ENCODE assay signal across 1 cellular context in the genomic region with DNA sequence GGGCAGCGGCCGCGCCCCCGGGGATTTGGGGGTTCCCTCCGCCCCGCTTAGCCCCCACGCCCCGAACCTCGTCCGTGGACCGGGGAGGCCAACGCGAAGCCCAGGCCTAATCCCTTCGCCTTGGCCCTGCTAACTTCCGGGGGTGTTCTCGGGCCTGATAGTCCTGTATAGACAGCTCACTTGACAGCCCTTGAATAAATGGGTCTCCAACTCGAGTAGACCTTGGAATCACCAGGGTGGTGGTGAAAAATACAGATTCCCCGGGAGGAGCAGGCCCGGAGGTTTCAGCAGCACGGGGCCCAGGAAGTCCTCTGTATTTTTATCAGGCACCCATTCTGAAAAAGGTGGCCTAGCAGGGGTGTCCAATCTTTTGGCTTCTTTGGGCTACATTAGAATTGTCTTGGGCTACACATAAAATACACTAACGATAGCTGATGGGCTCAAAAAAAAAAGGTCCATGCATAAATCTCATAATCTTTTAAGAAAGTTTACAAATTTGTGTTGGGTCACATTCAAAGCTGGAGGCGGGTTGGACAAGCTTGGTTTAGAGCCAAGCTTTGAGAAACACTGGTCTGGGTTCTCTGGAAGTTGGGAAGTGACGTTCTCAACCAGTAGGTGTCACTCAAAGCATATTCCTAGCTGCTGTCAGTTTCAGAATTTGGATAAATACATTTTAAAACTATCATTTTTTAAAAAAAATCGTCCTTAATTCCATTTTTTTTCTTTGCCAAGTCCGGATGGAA.
TF ChIP-seq lines count a peak whose summit lies in the region.

No MANE protein-coding gene starts in this region.

TF ChIP-seq in K562, 482 proteins besides CTCF, POLR2A, EP300 and RAD21 (continued from another document and continues in another):
- TF ChIP-seq, protein P1, sequence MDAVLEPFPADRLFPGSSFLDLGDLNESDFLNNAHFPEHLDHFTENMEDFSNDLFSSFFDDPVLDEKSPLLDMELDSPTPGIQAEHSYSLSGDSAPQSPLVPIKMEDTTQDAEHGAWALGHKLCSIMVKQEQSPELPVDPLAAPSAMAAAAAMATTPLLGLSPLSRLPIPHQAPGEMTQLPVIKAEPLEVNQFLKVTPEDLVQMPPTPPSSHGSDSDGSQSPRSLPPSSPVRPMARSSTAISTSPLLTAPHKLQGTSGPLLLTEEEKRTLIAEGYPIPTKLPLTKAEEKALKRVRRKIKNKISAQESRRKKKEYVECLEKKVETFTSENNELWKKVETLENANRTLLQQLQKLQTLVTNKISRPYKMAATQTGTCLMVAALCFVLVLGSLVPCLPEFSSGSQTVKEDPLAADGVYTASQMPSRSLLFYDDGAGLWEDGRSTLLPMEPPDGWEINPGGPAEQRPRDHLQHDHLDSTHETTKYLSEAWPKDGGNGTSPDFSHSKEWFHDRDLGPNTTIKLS (IDR thresholded peaks at IDR 0.05; ENCODE audit: borderline replicate concordance, low read depth) = peak; percentile 21; the same call in 1 of the 2 replicates
- TF ChIP-seq ETV1 (tag; conservative IDR thresholded peaks at IDR 0.05; ENCODE audit: low read depth) (0 out of 2 replicates have a peak, but pooled peaks have one; percentile 22), KLF16 (IDR thresholded peaks at IDR 0.05) (peak; percentile 62), SMARCE1 (IDR thresholded peaks at IDR 0.05) (0 out of 2 replicates have a peak, but pooled peaks have one; percentile 7), ZNF695 (CRISPR knock-in tag; IDR thresholded peaks at IDR 0.05) (no peak), ELK3 (CRISPR knock-in tag; IDR thresholded peaks at IDR 0.05) (no peak), FIP1L1 (IDR thresholded peaks at IDR 0.05; ENCODE audit: low read depth, low read length, poor library complexity, severe bottlenecking) (no peak), ZNF75A (CRISPR knock-in tag; IDR thresholded peaks at IDR 0.05) (no peak), MTF1 (CRISPR knock-in tag; IDR thresholded peaks at IDR 0.05; ENCODE audit: borderline replicate concordance) (0 out of 2 replicates have a peak, but pooled peaks have one; percentile 43), CSDE1 (IDR thresholded peaks at IDR 0.05) (no peak), BCOR (IDR thresholded peaks at IDR 0.05) (no peak), KLF13 (tag; IDR thresholded peaks at IDR 0.05; ENCODE audit: borderline replicate concordance, low read depth) (no peak), DPF2 (IDR thresholded peaks at IDR 0.05) (peak; percentile 18; the same call in 1 of the 2 replicates), MAZ (CRISPR knock-in tag; conservative IDR thresholded peaks at IDR 0.05 in 1 of 2, IDR thresholded peaks at IDR 0.05 in 1 of 2) (peak in 1 of 2 experiments; percentile 13; a peak in 1 of 4 replicates), SMC3 (conservative IDR thresholded peaks at IDR 0.05; ENCODE audit: insufficient read depth, low read depth, low read length) (peak; percentile 56), ZNF354B (CRISPR knock-in tag; IDR thresholded peaks at IDR 0.05) (0 out of 2 replicates have a peak, but pooled peaks have one; percentile 46), ZNF121 (CRISPR knock-in tag; conservative IDR thresholded peaks at IDR 0.05) (no peak), ZBTB1 (CRISPR knock-in tag; IDR thresholded peaks at IDR 0.05; ENCODE audit: borderline replicate concordance, low read depth) (0 out of 2 replicates have a peak, but pooled peaks have one; percentile 9), MEF2D (tag; conservative IDR thresholded peaks at IDR 0.05; ENCODE audit: low read depth) (no peak), TEAD1 (CRISPR knock-in tag; IDR thresholded peaks at IDR 0.05) (no peak), E2F3 (CRISPR knock-in tag; IDR thresholded peaks at IDR 0.05) (0 out of 2 replicates have a peak, but pooled peaks have one; percentile 29), TEAD2 (tag; IDR thresholded peaks at IDR 0.05) (0 out of 2 replicates have a peak, but pooled peaks have one; percentile 25), ARNT (IDR thresholded peaks at IDR 0.05) (0 out of 4 replicates have a peak, but pooled peaks of 1 of the 2 experiments have one; percentile 32), NFIC (IDR thresholded peaks at IDR 0.05) (peak; percentile 81), ZNF639 (CRISPR knock-in tag; conservative IDR thresholded peaks at IDR 0.05 in 1 of 2, IDR thresholded peaks at IDR 0.05 in 1 of 2) (peak in 1 of 2 experiments; percentile 30; a peak in 1 of 4 replicates), MXI1 (IDR thresholded peaks at IDR 0.05; ENCODE audit: low read depth, low read length) (no peak), AFF1 (IDR thresholded peaks at IDR 0.05; ENCODE audit: low read depth in 1 of 2, partially characterized antibody in 2 of 2) (no peak), FOXM1 (IDR thresholded peaks at IDR 0.05; ENCODE audit: low read depth) (peak; percentile 16; the same call in 1 of the 2 replicates), FOXM1 (CRISPR knock-in tag; IDR thresholded peaks at IDR 0.05; ENCODE audit: low read depth) (no peak), SNIP1 (IDR thresholded peaks at IDR 0.05; ENCODE audit: low read depth) (no peak), ZNF197 (CRISPR knock-in tag; IDR thresholded peaks at IDR 0.05; ENCODE audit: low read depth) (peak; percentile 64; the same call in 1 of the 2 replicates), ARID4B (CRISPR knock-in tag; IDR thresholded peaks at IDR 0.05) (no peak)
- TF ChIP-seq, protein P2, sequence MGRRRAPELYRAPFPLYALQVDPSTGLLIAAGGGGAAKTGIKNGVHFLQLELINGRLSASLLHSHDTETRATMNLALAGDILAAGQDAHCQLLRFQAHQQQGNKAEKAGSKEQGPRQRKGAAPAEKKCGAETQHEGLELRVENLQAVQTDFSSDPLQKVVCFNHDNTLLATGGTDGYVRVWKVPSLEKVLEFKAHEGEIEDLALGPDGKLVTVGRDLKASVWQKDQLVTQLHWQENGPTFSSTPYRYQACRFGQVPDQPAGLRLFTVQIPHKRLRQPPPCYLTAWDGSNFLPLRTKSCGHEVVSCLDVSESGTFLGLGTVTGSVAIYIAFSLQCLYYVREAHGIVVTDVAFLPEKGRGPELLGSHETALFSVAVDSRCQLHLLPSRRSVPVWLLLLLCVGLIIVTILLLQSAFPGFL (CRISPR knock-in tag; IDR thresholded peaks at IDR 0.05) = 0 out of 2 replicates have a peak, but pooled peaks have one; percentile 11
- TF ChIP-seq, protein P3, sequence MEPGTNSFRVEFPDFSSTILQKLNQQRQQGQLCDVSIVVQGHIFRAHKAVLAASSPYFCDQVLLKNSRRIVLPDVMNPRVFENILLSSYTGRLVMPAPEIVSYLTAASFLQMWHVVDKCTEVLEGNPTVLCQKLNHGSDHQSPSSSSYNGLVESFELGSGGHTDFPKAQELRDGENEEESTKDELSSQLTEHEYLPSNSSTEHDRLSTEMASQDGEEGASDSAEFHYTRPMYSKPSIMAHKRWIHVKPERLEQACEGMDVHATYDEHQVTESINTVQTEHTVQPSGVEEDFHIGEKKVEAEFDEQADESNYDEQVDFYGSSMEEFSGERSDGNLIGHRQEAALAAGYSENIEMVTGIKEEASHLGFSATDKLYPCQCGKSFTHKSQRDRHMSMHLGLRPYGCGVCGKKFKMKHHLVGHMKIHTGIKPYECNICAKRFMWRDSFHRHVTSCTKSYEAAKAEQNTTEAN (CRISPR knock-in tag; IDR thresholded peaks at IDR 0.05) = no peak
- TF ChIP-seq, protein P4, sequence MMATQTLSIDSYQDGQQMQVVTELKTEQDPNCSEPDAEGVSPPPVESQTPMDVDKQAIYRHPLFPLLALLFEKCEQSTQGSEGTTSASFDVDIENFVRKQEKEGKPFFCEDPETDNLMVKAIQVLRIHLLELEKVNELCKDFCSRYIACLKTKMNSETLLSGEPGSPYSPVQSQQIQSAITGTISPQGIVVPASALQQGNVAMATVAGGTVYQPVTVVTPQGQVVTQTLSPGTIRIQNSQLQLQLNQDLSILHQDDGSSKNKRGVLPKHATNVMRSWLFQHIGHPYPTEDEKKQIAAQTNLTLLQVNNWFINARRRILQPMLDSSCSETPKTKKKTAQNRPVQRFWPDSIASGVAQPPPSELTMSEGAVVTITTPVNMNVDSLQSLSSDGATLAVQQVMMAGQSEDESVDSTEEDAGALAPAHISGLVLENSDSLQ (IDR thresholded peaks at IDR 0.05) = peak; percentile 90
- TF ChIP-seq, protein P5, sequence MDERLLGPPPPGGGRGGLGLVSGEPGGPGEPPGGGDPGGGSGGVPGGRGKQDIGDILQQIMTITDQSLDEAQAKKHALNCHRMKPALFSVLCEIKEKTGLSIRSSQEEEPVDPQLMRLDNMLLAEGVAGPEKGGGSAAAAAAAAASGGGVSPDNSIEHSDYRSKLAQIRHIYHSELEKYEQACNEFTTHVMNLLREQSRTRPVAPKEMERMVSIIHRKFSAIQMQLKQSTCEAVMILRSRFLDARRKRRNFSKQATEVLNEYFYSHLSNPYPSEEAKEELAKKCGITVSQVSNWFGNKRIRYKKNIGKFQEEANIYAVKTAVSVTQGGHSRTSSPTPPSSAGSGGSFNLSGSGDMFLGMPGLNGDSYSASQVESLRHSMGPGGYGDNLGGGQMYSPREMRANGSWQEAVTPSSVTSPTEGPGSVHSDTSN (CRISPR knock-in tag; IDR thresholded peaks at IDR 0.05; ENCODE audit: low read depth) = no peak; the same call in 1 of the 2 replicates
- TF ChIP-seq, protein P5 (tag; conservative IDR thresholded peaks at IDR 0.05; ENCODE audit: low read depth) = peak; percentile 43; the same call in 1 of the 2 replicates
